17 cellular contexts compared by ENCODE assay signal in the genomic region with DNA sequence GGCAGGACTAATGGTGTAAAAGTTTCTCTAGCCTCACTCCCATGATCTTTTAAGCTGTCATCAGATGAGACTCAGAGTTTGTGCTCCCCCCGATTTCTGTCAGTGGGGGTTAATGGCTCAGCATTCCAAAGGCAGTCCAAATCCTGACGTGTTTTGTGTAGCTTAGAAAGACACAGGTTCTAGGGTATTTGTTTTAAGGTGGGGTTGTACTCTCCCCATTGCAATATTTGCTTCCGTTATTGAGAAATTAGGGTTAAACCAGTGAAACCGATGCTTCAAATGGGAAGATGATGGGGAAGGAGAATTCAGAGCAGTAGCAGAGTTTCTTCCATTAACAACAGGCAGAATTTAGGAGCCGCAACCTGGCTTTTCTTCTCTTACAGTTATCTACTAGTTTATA. TPM values are rescaled to one million over a fixed set of nuclear protein-coding genes. Genes with fewer than 3 reads are reported as not detected.
A peak's percentile ranks its signal among the peaks of the same experiment; 100 is the strongest.
DNase-seq lines count a peak whose midpoint lies in the region; ATAC-seq and TF ChIP-seq lines count a peak whose summit lies in the region.
"Had no signal": no experiment of that assay in that cellular context is flagged by ENCODE, and none has a peak within 500 bp of the region (broad histone marks: within the 10 kb centered on the region; RNA-seq: fewer than 3 reads in every experiment).

No MANE protein-coding gene starts in this region.

- DNase-seq in activated CD4-positive, alpha-beta T cell treated with anti-CD3 and anti-CD28 coated beads, Interleukin-2, amount 10 ng/mL, durations not matched to agents 24 days and 14 days, result no peak
- no peak for DNase-seq in activated CD4-positive, alpha-beta T cell treated with anti-CD3 and anti-CD28 coated beads, Interleukin-2, amount 50 U/mL, for 1 hour
- DNase-seq in NB4 (ENCODE audit: low read depth) (peak; percentile 63), WTC11 (ENCODE audit: low spot score) (no peak), spleen (no peak)
- DNase-seq: DMS79 treated with DMSO at 0.1 percent for 48 hours, IMR-90, Kasumi-1, NCI-H1048, NCI-H1694 treated with DMSO at 0.1 percent for 48 hours, NCI-H345, NCI-H526 treated with DMSO at 0.1 percent for 48 hours, Right ventricle myocardium superior had no signal

- TF ChIP-seq POLR2A in NB4 (IDR thresholded peaks at IDR 0.05; ENCODE audit: extremely low read depth, insufficient read length) (no peak), spleen (IDR thresholded peaks at IDR 0.05) (no peak)

- H3K4me1 ChIP-seq in spleen, result peaks cover 21 to 77% (median 51%) of the 10 kb centered on the region in 6 donors

- H3K9me3 ChIP-seq in spleen, result no peaks in the 10 kb centered on the region

- H3K4me1 Mint-ChIP-seq in activated CD4-positive, alpha-beta T cell treated with anti-CD3 and anti-CD28 coated beads, Interleukin-2, amount 10 ng/mL, durations not matched to agents 24 days and 14 days, result peaks cover 21% of the 10 kb centered on the region
- peaks cover 27% of the 10 kb centered on the region for H3K4me1 Mint-ChIP-seq in WTC11

- ATAC-seq in WTC11, result no peak
- no peak for ATAC-seq in HG02642 (IDR thresholded peaks at IDR 0.05; ENCODE audit: poor library complexity, unreplicated experiment)
- no peak for ATAC-seq in GM21723 (IDR thresholded peaks at IDR 0.05; ENCODE audit: unreplicated experiment)
- no peak for ATAC-seq in GM19328 (IDR thresholded peaks at IDR 0.05; ENCODE audit: unreplicated experiment)

- H3K36me3 ChIP-seq in spleen, result peaks cover 0 to 31% (median 7%) of the 10 kb centered on the region in 6 donors

- CTCF ChIA-PET in WTC11 (lab: Charles Lee), result interaction anchor here (0.8 kb wide), 1 partner anchor 113 kb away, joined by 3 read pairs; no protein-coding TSS in a partner anchor

- H3K36me3 Mint-ChIP-seq in activated CD4-positive, alpha-beta T cell treated with anti-CD3 and anti-CD28 coated beads, Interleukin-2, amount 10 ng/mL, durations not matched to agents 24 days and 14 days (ENCODE audit: low read depth), result peaks cover 15% of the 10 kb centered on the region
- H3K36me3 Mint-ChIP-seq in WTC11, result no peaks in the 10 kb centered on the region

- peak overlapping the region; percentile 29 for H3K4me3 ChIP-seq in NB4 (ENCODE audit: low read depth, low read length)
- no peak overlapping the region for H3K4me3 ChIP-seq in spleen

- peak overlapping the region; percentile 15 for H3K27ac Mint-ChIP-seq in activated CD4-positive, alpha-beta T cell treated with anti-CD3 and anti-CD28 coated beads, Interleukin-2, amount 10 ng/mL, durations not matched to agents 24 days and 14 days
- peak overlapping the region; percentile 91 for H3K27ac Mint-ChIP-seq in WTC11

- H3K27me3 Mint-ChIP-seq in activated CD4-positive, alpha-beta T cell treated with anti-CD3 and anti-CD28 coated beads, Interleukin-2, amount 10 ng/mL, durations not matched to agents 24 days and 14 days, result no peaks in the 10 kb centered on the region
- H3K27me3 Mint-ChIP-seq in WTC11 (ENCODE audit: low read depth), result no peaks in the 10 kb centered on the region

- no peaks in the 10 kb centered on the region for H3K27me3 ChIP-seq in spleen (replicated peaks in 1 of 7)

- H3K9me3 Mint-ChIP-seq in activated CD4-positive, alpha-beta T cell treated with anti-CD3 and anti-CD28 coated beads, Interleukin-2, amount 10 ng/mL, durations not matched to agents 24 days and 14 days, result no peaks in the 10 kb centered on the region
- H3K9me3 Mint-ChIP-seq in WTC11, result no peaks in the 10 kb centered on the region

- POLR2A ChIA-PET in WTC11 (lab: Charles Lee), result interaction anchor here (0.6 kb wide), 1 partner anchor 143 kb away, joined by 3 read pairs; no protein-coding TSS in a partner anchor

- intact Hi-C loops in activated CD4-positive, alpha-beta T cell treated with anti-CD3 and anti-CD28 coated beads, Interleukin-2, amount 10 ng/mL, durations not matched to agents 24 days and 14 days (cut with micrococcal nuclease), result no loop called here
- intact Hi-C loops in spleen (cut with DNase I; ENCODE audit: low total_unique reads), result no loop called here

- WGBS in spleen, 5 donors, result 55 to 85% (median 76%) methylated on average over 5 of the region's 5 CpGs

- no peak for TF ChIP-seq CTCF in NB4 (IDR thresholded peaks at IDR 0.05; ENCODE audit: low read depth, low read length)
- TF ChIP-seq CTCF in WTC11 (IDR thresholded peaks at IDR 0.05), result no peak
- TF ChIP-seq CTCF in spleen (IDR thresholded peaks at IDR 0.05 in 8 of 11, conservative IDR thresholded peaks at IDR 0.05 in 3 of 11), result no peak

- H3K4me3 Mint-ChIP-seq in activated CD4-positive, alpha-beta T cell treated with anti-CD3 and anti-CD28 coated beads, Interleukin-2, amount 10 ng/mL, durations not matched to agents 24 days and 14 days, result no peak overlapping the region
- no peak overlapping the region for H3K4me3 Mint-ChIP-seq in WTC11

- peak overlapping the region in 6 of 8 donors; percentile 20 to 71 (median 46) for H3K27ac ChIP-seq in spleen
- H3K27ac ChIP-seq: C4-2B had no signal

TF ChIP-seq in WTC11, 78 proteins besides CTCF, POLR2A, EP300 and RAD21:
- no peak for TF ChIP-seq ZNF138 (CRISPR knock-in tag; conservative IDR thresholded peaks at IDR 0.05)
- TF ChIP-seq, protein P1, sequence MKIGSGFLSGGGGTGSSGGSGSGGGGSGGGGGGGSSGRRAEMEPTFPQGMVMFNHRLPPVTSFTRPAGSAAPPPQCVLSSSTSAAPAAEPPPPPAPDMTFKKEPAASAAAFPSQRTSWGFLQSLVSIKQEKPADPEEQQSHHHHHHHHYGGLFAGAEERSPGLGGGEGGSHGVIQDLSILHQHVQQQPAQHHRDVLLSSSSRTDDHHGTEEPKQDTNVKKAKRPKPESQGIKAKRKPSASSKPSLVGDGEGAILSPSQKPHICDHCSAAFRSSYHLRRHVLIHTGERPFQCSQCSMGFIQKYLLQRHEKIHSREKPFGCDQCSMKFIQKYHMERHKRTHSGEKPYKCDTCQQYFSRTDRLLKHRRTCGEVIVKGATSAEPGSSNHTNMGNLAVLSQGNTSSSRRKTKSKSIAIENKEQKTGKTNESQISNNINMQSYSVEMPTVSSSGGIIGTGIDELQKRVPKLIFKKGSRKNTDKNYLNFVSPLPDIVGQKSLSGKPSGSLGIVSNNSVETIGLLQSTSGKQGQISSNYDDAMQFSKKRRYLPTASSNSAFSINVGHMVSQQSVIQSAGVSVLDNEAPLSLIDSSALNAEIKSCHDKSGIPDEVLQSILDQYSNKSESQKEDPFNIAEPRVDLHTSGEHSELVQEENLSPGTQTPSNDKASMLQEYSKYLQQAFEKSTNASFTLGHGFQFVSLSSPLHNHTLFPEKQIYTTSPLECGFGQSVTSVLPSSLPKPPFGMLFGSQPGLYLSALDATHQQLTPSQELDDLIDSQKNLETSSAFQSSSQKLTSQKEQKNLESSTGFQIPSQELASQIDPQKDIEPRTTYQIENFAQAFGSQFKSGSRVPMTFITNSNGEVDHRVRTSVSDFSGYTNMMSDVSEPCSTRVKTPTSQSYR (CRISPR knock-in tag; IDR thresholded peaks at IDR 0.05), result no peak

RNA-seq across cellular contexts. Expression of a gene that starts 3.4 kb away (rescaled TPM):
- 13.3 and 18.6 TPM in 2 replicates for total RNA-seq in activated CD4-positive, alpha-beta T cell treated with anti-CD3 and anti-CD28 coated beads, Interleukin-2, amount 10 ng/mL, durations not matched to agents 24 days and 14 days
- total RNA-seq in WTC11 (2021) (5.2 to 8.7 TPM (median 6.9 TPM) in 3 replicates), spleen (10 to 100 TPM; 13.5 to 26.7 (median 24.1) TPM)
- polyA plus RNA-seq in spleen, result 10 to 100 TPM; 21.3 to 37.5 (median 22.3) TPM

RNA-seq across cellular contexts. Expression of a gene that starts 3.5 kb away (rescaled TPM):
- 9.7 and 10.3 TPM in 2 replicates for total RNA-seq in activated CD4-positive, alpha-beta T cell treated with anti-CD3 and anti-CD28 coated beads, Interleukin-2, amount 10 ng/mL, durations not matched to agents 24 days and 14 days
- total RNA-seq in WTC11 (2021), result 11.2 to 13.0 TPM (median 11.9 TPM) in 3 replicates
- 10 to 100 TPM in 6 of 7 donors, 1 to 10 TPM in 1; 8.9 to 28.4 (median 15.1) TPM for total RNA-seq in spleen
- polyA plus RNA-seq in spleen, result 10 to 100 TPM; 24.3 to 32.9 (median 26.4) TPM

RNA-seq across cellular contexts. Expression of a gene that starts 32.8 kb away (rescaled TPM):
- 98.8 and 100 TPM in 2 replicates for total RNA-seq in activated CD4-positive, alpha-beta T cell treated with anti-CD3 and anti-CD28 coated beads, Interleukin-2, amount 10 ng/mL, durations not matched to agents 24 days and 14 days
- total RNA-seq in WTC11 (2021), result 4.7 to 8.0 TPM (median 7.3 TPM) in 3 replicates
- total RNA-seq in spleen, result 10 to 100 TPM; 21.4 to 72.0 (median 44.5) TPM
- 10 to 100 TPM in 2 of 3 donors, 1 to 10 TPM in 1; 9.4 to 15.1 (median 11.4) TPM for polyA plus RNA-seq in spleen
